In the genomic region with DNA sequence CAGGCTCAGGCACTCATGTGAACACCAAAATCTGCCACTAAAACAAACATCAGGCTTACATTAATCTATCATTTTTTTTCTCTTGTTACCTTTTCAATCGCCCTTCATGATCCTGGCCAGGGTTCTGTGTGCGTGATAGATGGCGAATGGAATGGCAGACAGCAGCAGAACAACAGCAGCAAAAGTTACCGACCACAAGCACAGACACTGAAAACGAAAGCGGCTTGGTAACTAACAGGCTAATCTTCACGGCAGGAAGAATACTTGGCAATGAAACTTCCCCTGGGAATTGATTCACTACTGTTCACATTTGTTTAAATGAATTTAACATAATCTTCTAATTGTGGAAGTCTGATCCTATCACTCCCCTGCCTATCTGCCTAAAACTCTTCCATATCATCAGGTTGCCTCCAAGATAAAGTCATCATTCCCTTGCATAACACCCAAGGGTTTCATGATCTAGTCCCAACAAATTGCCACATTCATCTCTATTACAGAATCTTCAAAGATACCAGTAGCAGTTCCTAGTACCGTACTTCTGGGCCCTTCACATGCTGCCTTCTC, we compare ENCODE assay signal across 8 cellular contexts. TPM values are rescaled to one million over a fixed set of nuclear protein-coding genes. Genes with fewer than 3 reads are reported as not detected.
DNase-seq lines count a peak whose midpoint lies in the region; ATAC-seq and TF ChIP-seq lines count a peak whose summit lies in the region.

No MANE protein-coding gene starts in this region.

- CTCF ChIA-PET in A673 (lab: Charles Lee), result no interaction called here

- no peak overlapping the region for H2AFZ ChIP-seq in osteoblast (ENCODE audit: low read length)

- intact Hi-C loops in A673 (cut with micrococcal nuclease; ENCODE audit: unreplicated experiment), result no loop called here

- no peaks in the 10 kb centered on the region for H3K36me3 ChIP-seq in A673 (ENCODE audit: insufficient read depth, low read length, poor library complexity, severe bottlenecking)
- peaks cover 7% of the 10 kb centered on the region for H3K36me3 ChIP-seq in osteoblast (ENCODE audit: insufficient read depth, low read length)

- H3K27ac ChIP-seq in A673 (ENCODE audit: low read depth, low read length, poor library complexity, severe bottlenecking) (peak overlapping the region; percentile 62), osteoblast (ENCODE audit: low read depth, low read length) (peak overlapping the region; percentile 88)

- no peak for TF ChIP-seq CTCF in A673 (conservative IDR thresholded peaks at IDR 0.05; ENCODE audit: low read depth, low read length)
- no peak for TF ChIP-seq CTCF in osteoblast (IDR thresholded peaks at IDR 0.05; ENCODE audit: extremely low read depth, low read depth, low read length)

- H3K4me2 ChIP-seq in osteoblast (ENCODE audit: insufficient read depth, low read length), result peak overlapping the region; percentile 73

- H4K20me1 ChIP-seq in osteoblast (ENCODE audit: insufficient read depth, low read length), result peaks cover 13% of the 10 kb centered on the region

- POLR2A ChIA-PET in A673 (lab: Charles Lee; ENCODE audit: low non-redundant PET), result interaction anchor here (0.7 kb wide), 1 partner anchor 1420 kb away, joined by 3 read pairs; no protein-coding TSS in a partner anchor

- H3K27me3 ChIP-seq in A673 (replicated peaks; ENCODE audit: insufficient read depth, low read depth, low read length, poor library complexity) (no peaks in the 10 kb centered on the region), osteoblast (ENCODE audit: insufficient read depth, low read length) (no peaks in the 10 kb centered on the region)

- BruUV-seq in A673 (replicated peaks; lab: Mats Ljungman, UMichigan), result no TSS peak

- DNase-seq in A673 (ENCODE audit: low spot score), result peak; percentile 93
- peak; percentile 64 for DNase-seq in NCI-H82 treated with DMSO at 0.1 percent for 48 hours (lab: John Stamatoyannopoulos, UW; ENCODE audit: unreplicated experiment)
- DNase-seq in osteoblast (ENCODE audit: insufficient read length, low spot score, missing footprints), result peak; percentile 73
- no peak for DNase-seq in NK-92 treated with Interleukin-12 subunit alpha and Interleukin-12 subunit beta, amount 100 ng/mL, for 24 hours (lab: John Stamatoyannopoulos, UW)
- no peak for DNase-seq in ureter (ENCODE audit: low spot score)

- peaks cover 33% of the 10 kb centered on the region for H3K4me1 ChIP-seq in A673 (ENCODE audit: insufficient read depth, low read length, poor library complexity, severe bottlenecking)
- peaks cover 19% of the 10 kb centered on the region for H3K4me1 ChIP-seq in osteoblast (ENCODE audit: insufficient read depth, low read length)

- peak overlapping the region; percentile 38 for H3K4me3 ChIP-seq in A673 (ENCODE audit: low read depth, low read length, poor library complexity, severe bottlenecking)
- H3K4me3 ChIP-seq in osteoblast (ENCODE audit: insufficient read depth, low read length), result peak overlapping the region; percentile 62

- H3K9me3 ChIP-seq in A673 (ENCODE audit: low read depth, low read length, poor library complexity, severe bottlenecking) (no peaks in the 10 kb centered on the region), osteoblast (ENCODE audit: low read depth, low read length) (no peaks in the 10 kb centered on the region)

- ATAC-seq in GM21619 (IDR thresholded peaks at IDR 0.05; ENCODE audit: unreplicated experiment) (peak; percentile 50), esophagus mucosa (peak; percentile 15), HG03565 (IDR thresholded peaks at IDR 0.05; ENCODE audit: unreplicated experiment) (no peak)

- H3K79me2 ChIP-seq in osteoblast (ENCODE audit: insufficient read depth, low read length), result peaks cover 72% of the 10 kb centered on the region

RNA-seq across cellular contexts. Expression of gene PTPRK, which starts 28.7 kb away (rescaled TPM):
- total RNA-seq in A673 (2021), result 77.3 and 97.5 TPM in 2 replicates
- 13.0 TPM for total RNA-seq in esophagus mucosa
- 153 and 165 TPM in 2 replicates for total RNA-seq in osteoblast
- 107 TPM for total RNA-seq in ureter

Comparison
In these comparisons a context has a peak if more than half of its experiments do, and no peak if none do; other contexts are left out.
1. DNase-seq: peak in A673 (single experiment), NCI-H82 treated with DMSO at 0.1 percent for 48 hours (single experiment) and osteoblast (single experiment); none in NK-92 treated with Interleukin-12 subunit alpha and Interleukin-12 subunit beta, amount 100 ng/mL, for 24 hours (single experiment) and ureter (single experiment).